1 cellular context compared by ENCODE assay signal in the genomic region with DNA sequence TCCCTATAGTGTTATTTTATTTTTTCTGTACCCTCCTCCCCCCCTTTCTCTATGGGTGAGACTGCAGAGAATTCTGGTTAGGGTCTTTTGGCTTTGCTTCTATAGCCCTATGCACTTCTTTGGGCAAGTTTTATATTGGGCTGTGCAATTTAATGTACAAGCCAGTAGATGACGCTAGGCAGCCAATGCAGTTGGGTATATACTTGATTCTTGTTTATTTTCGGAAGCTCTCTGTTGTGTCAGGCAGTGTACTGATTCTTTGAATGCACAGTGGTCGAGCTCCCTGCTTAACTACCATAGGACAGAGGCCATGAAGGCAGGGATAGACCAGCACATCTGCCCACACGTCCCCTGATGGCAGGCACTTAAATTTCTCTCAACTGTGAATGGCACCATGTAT.
TF ChIP-seq lines count a peak whose summit lies in the region.

No MANE protein-coding gene starts in this region.

TF ChIP-seq in K562, 482 proteins besides CTCF, POLR2A, EP300 and RAD21:
- peak in 1 of 2 experiments; percentile 31; a peak in 1 of 4 replicates for TF ChIP-seq FOXK2 (conservative IDR thresholded peaks at IDR 0.05 in 1 of 2, IDR thresholded peaks at IDR 0.05 in 1 of 2; ENCODE audit: low read depth in 2 of 2)
- TF ChIP-seq, protein P1, sequence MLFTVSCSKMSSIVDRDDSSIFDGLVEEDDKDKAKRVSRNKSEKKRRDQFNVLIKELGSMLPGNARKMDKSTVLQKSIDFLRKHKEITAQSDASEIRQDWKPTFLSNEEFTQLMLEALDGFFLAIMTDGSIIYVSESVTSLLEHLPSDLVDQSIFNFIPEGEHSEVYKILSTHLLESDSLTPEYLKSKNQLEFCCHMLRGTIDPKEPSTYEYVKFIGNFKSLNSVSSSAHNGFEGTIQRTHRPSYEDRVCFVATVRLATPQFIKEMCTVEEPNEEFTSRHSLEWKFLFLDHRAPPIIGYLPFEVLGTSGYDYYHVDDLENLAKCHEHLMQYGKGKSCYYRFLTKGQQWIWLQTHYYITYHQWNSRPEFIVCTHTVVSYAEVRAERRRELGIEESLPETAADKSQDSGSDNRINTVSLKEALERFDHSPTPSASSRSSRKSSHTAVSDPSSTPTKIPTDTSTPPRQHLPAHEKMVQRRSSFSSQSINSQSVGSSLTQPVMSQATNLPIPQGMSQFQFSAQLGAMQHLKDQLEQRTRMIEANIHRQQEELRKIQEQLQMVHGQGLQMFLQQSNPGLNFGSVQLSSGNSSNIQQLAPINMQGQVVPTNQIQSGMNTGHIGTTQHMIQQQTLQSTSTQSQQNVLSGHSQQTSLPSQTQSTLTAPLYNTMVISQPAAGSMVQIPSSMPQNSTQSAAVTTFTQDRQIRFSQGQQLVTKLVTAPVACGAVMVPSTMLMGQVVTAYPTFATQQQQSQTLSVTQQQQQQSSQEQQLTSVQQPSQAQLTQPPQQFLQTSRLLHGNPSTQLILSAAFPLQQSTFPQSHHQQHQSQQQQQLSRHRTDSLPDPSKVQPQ (CRISPR knock-in tag; IDR thresholded peaks at IDR 0.05; ENCODE audit: borderline replicate concordance), result no peak
- TF ChIP-seq, protein P2, sequence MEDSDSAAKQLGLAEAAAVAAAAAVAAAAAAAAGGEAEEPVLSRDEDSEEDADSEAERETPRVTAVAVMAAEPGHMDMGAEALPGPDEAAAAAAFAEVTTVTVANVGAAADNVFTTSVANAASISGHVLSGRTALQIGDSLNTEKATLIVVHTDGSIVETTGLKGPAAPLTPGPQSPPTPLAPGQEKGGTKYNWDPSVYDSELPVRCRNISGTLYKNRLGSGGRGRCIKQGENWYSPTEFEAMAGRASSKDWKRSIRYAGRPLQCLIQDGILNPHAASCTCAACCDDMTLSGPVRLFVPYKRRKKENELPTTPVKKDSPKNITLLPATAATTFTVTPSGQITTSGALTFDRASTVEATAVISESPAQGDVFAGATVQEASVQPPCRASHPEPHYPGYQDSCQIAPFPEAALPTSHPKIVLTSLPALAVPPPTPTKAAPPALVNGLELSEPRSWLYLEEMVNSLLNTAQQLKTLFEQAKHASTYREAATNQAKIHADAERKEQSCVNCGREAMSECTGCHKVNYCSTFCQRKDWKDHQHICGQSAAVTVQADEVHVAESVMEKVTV (CRISPR knock-in tag; IDR thresholded peaks at IDR 0.05), result 0 out of 2 replicates have a peak, but pooled peaks have one; percentile 4
